Comparison of ENCODE assay signal across 8 cellular contexts in the genomic region with DNA sequence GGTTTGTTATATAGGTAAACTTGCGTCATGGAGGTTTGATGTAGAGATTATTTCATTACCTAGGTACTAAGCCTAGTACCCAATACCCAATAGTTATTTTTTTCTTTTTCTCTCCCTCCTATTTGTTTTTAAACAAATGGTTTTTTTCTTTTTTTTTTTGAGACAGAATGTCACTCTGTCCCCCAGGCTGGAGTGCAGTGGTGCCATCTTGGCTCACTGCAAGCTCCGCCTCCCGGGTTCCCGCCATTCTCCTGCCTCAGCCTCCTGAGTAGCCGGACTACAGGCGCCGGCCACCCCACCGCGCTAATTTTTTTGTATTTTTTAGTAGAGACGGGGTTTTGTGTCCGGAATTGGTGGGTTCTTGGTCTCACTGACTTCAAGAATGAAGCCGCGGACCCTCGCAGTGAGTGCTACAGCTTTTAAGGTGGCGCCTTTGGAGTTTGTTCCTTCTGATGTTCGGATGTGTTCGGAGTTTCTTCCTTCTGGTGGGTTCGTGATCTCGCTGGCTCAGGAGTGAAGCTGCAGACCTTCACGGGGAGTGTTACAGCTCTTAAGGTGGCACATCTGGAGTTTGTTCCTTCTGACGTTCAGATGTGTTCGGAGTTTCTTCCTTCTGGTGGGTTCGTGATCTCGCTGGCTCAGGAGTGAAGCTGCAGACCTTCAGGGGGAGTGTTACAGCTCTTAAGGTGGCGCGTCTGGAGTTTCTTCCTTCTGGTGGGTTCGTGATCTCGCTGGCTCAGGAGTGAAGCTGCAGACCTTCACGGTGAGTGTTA.
A peak's percentile ranks its signal among the peaks of the same experiment; 100 is the strongest.
DNase-seq lines count a peak whose midpoint lies in the region; ATAC-seq, FAIRE-seq and TF ChIP-seq lines count a peak whose summit lies in the region.
"Not testable (repeated sequence)": the region's sequence is repeated elsewhere in the genome, so short reads cannot be mapped to it uniquely, and the experiment has no call there.

No MANE protein-coding gene starts in this region.

- not testable (repeated sequence) for TF ChIP-seq POLR2A in GM12878 (IDR thresholded peaks at IDR 0.05; ENCODE audit: low read depth, low read length)

- not testable (repeated sequence) for H3K36me3 ChIP-seq in CD8-positive, alpha-beta memory T cell (ENCODE audit: insufficient read depth, low read length); GM12878 (ENCODE audit: control insufficient read depth in 2 of 2, insufficient read depth in 2 of 2, low read length in 1 of 2); subcutaneous abdominal adipose tissue (ENCODE audit: control insufficient read depth in 5 of 5, insufficient read depth in 5 of 5, low read length in 5 of 5)

- RAD21 ChIA-PET in GM12878 (lab: Charles Lee; ENCODE audit: unreplicated experiment) = not testable (repeated sequence)

- H3K27ac ChIP-seq in CD8-positive, alpha-beta memory T cell (ENCODE audit: low read depth, low read length); subcutaneous abdominal adipose tissue (ENCODE audit: low read depth, low read length): not testable (repeated sequence)
- peak overlapping the region; percentile 63 for H3K27ac ChIP-seq in GM12878 (ENCODE audit: control insufficient read depth, insufficient read depth)

- WGBS in GM12878 (ENCODE audit: insufficient coverage, insufficient replicate concordance, low lambda C conversion rate, missing lambda C conversion rate) = 32% methylated on average over 29 of the region's 29 CpGs

- not testable (repeated sequence) for H3K79me2 ChIP-seq in GM12878 (ENCODE audit: control insufficient read depth, insufficient read depth, low read length)

- not testable (repeated sequence) for TF ChIP-seq RAD21 in GM12878 (IDR thresholded peaks at IDR 0.05; ENCODE audit: insufficient read depth, low read depth, low read length)

- DNase-seq in CD8-positive, alpha-beta memory T cell = peak in 1 of 5 donors; percentile 26
- peak; percentile 15 for DNase-seq in Jurkat, Clone E6-1 (ENCODE audit: low read depth, low spot score)
- peak; percentile 21 to 27 for DNase-seq in activated CD4-positive, alpha-beta T cell treated with anti-CD3 and anti-CD28 coated beads, Interleukin-2, amount 50 U/mL, for 48 hours
- not testable (repeated sequence) for DNase-seq in GM12878 (ENCODE audit: low read depth, low spot score)

- H3K36me3 Mint-ChIP-seq in CD8-positive, alpha-beta memory T cell = not testable (repeated sequence)

- SMC1A ChIA-PET in GM12878 (lab: Charles Lee; ENCODE audit: uncharacterized antibody, unreplicated experiment) = interaction anchor here (0.6 kb wide), 1 partner anchor 512 kb away, joined by 3 read pairs; no protein-coding TSS in a partner anchor

- not testable (repeated sequence) for H3K9me3 ChIP-seq in CD8-positive, alpha-beta memory T cell (ENCODE audit: low read length); GM12878 (replicated peaks; ENCODE audit: control insufficient read depth, insufficient read depth, low read length); mononuclear cell (ENCODE audit: low read depth, low read length); subcutaneous abdominal adipose tissue (ENCODE audit: control insufficient read depth in 5 of 5, low read length in 5 of 5)

- TF ChIP-seq EP300 in GM12878 (IDR thresholded peaks at IDR 0.05; ENCODE audit: borderline replicate concordance in 1 of 2, control insufficient read depth in 1 of 2, low read depth in 2 of 2, low read length in 2 of 2) = not testable (repeated sequence)

- FAIRE-seq in GM12878 (lab: Jason Lieb, UNC) = not testable (repeated sequence)

- in situ Hi-C loops in GM12878 (cut with MboI) = not testable (repeated sequence)

- H2AFZ ChIP-seq in GM12878 (ENCODE audit: control insufficient read depth, low read depth, low read length) = peak overlapping the region; percentile 59

- BruUV-seq in GM12878 (replicated peaks; lab: Mats Ljungman, UMichigan) = TSS peak; percentile 95

- not testable (repeated sequence) for H3K4me1 Mint-ChIP-seq in CD8-positive, alpha-beta memory T cell

- peak overlapping the region; percentile 81 to 97 (median 92) for H3K4me3 Mint-ChIP-seq in CD8-positive, alpha-beta memory T cell

- H3K9me3 Mint-ChIP-seq in CD8-positive, alpha-beta memory T cell = peaks cover 0 to 12% (median 0%) of the 10 kb centered on the region in 5 donors

- H3K4me3 ChIP-seq in CD8-positive, alpha-beta memory T cell (ENCODE audit: low read length) = peak overlapping the region; percentile 26
- peak overlapping the region; percentile 57 for H3K4me3 ChIP-seq in Jurkat, Clone E6-1 (ENCODE audit: low read length)
- peak overlapping the region; percentile 79 for H3K4me3 ChIP-seq in GM12878
- H3K4me3 ChIP-seq in mononuclear cell (ENCODE audit: low read length) = peak overlapping the region; percentile 35
- H3K4me3 ChIP-seq in subcutaneous abdominal adipose tissue (ENCODE audit: low read depth in 1 of 5, low read length in 5 of 5) = peak overlapping the region in 4 of 5 donors; percentile 55 to 67 (median 62)

- H4K20me1 ChIP-seq in GM12878 (ENCODE audit: control insufficient read depth, insufficient read depth) = not testable (repeated sequence)

- not testable (repeated sequence) for H3K27me3 Mint-ChIP-seq in CD8-positive, alpha-beta memory T cell

- intact Hi-C loops in GM12878 (cut with micrococcal nuclease; ENCODE audit: unreplicated experiment) = not testable (repeated sequence)

- H3K27ac Mint-ChIP-seq in CD8-positive, alpha-beta memory T cell = peak overlapping the region in 7 of 8 donors; percentile 44 to 89 (median 78)

- CTCF ChIA-PET in CD8-positive, alpha-beta memory T cell (lab: Charles Lee) = interaction anchor here (1.3 kb wide), 1 partner anchor 21 kb away, joined by 3 read pairs; no protein-coding TSS in a partner anchor
- CTCF ChIA-PET in GM12878 (lab: Yijun Ruan, JAX) = interaction anchor here (0.8 to 1.4 kb wide), 3 partner anchors 10 to 21 kb away, joined by 3 to 4 read pairs (median 3); no protein-coding TSS in a partner anchor

- ATAC-seq in GM19351 (IDR thresholded peaks at IDR 0.05; ENCODE audit: unreplicated experiment) = peak; percentile 77
- peak; percentile 58 for ATAC-seq in HG02798 (IDR thresholded peaks at IDR 0.05; ENCODE audit: poor library complexity, unreplicated experiment)
- peak; percentile 91 for ATAC-seq in GM12878

- POLR2A ChIA-PET in CD8-positive, alpha-beta memory T cell (lab: Charles Lee) = interaction anchor here (1.2 kb wide), 1 partner anchor 698 kb away, joined by 3 read pairs; a partner anchor contains a TSS
- POLR2A ChIA-PET in GM12878 (lab: Charles Lee) = not testable (repeated sequence)

- not testable (repeated sequence) for H3K4me2 ChIP-seq in GM12878 (ENCODE audit: control insufficient read depth, insufficient read depth)

- peak overlapping the region; percentile 60; the same call in 1 of the 2 replicates for H3K9ac ChIP-seq in GM12878 (ENCODE audit: control insufficient read depth, insufficient read depth, low read length)
- H3K9ac ChIP-seq in subcutaneous abdominal adipose tissue (ENCODE audit: low read length in 5 of 5) = not testable (repeated sequence)

- not testable (repeated sequence) for H3K4me1 ChIP-seq in CD8-positive, alpha-beta memory T cell (ENCODE audit: insufficient read depth, low read length); GM12878 (ENCODE audit: control insufficient read depth, insufficient read depth, low read length); mononuclear cell (ENCODE audit: insufficient read depth, low read length); subcutaneous abdominal adipose tissue (ENCODE audit: control insufficient read depth in 5 of 5, insufficient read depth in 5 of 5, low read length in 5 of 5)

- TF ChIP-seq CTCF in GM12878 (IDR thresholded peaks at IDR 0.05 in 2 of 3, conservative IDR thresholded peaks at IDR 0.05 in 1 of 3; ENCODE audit: control insufficient read depth in 2 of 3, extremely low read depth in 1 of 3, insufficient read depth in 1 of 3, low read depth in 3 of 3, low read length in 3 of 3) = not testable (repeated sequence)

- H3K27me3 ChIP-seq in CD8-positive, alpha-beta memory T cell (ENCODE audit: insufficient read depth, low read length, poor library complexity, severe bottlenecking); GM12878 (replicated peaks in 1 of 2; ENCODE audit: control insufficient read depth in 2 of 2, insufficient read depth in 2 of 2, low read length in 1 of 2); mononuclear cell (ENCODE audit: insufficient read depth, low read length); subcutaneous abdominal adipose tissue (ENCODE audit: control insufficient read depth in 5 of 5, insufficient read depth in 4 of 5, low read length in 5 of 5): not testable (repeated sequence)

TF ChIP-seq in GM12878, 131 proteins besides CTCF, POLR2A, EP300 and RAD21:
- TF ChIP-seq PML (IDR thresholded peaks at IDR 0.05; ENCODE audit: low read length) (0 out of 2 replicates have a peak, but pooled peaks have one; percentile 35), YY1 (IDR thresholded peaks at IDR 0.05; ENCODE audit: low read depth, low read length) (peak; percentile 89), RBBP5 (conservative IDR thresholded peaks at IDR 0.05) (0 out of 2 replicates have a peak, but pooled peaks have one; percentile 44), ATF7 (IDR thresholded peaks at IDR 0.05; ENCODE audit: low read depth) (peak; percentile 27; the same call in 1 of the 2 replicates), RB1 (IDR thresholded peaks at IDR 0.05; ENCODE audit: borderline replicate concordance) (peak; percentile 61; the same call in 1 of the 2 replicates)

Comparison
In these comparisons a context has a peak if more than half of its experiments do, and no peak if none do; other contexts are left out.
1. H3K4me3 ChIP-seq: peak in every context shown above with its lines; median percentile 79 in GM12878; 62 in subcutaneous abdominal adipose tissue; 57 in Jurkat, Clone E6-1; 35 in mononuclear cell; 26 in CD8-positive, alpha-beta memory T cell.